ENCODE assay signal across 8 cellular contexts in genomic region chr19:48645652-48646191, GRCh38. TPM values are rescaled to one million over a fixed set of nuclear protein-coding genes. Genes with fewer than 3 reads are reported as not detected.
DNase-seq lines count a peak whose midpoint lies in the region; ATAC-seq and TF ChIP-seq lines count a peak whose summit lies in the region.

Gene CA11, minus strand, starts transcription at chr19:48646187. Its CDS starts 555 bp downstream, at chr19:48645632.

- H3K18ac ChIP-seq in mesenchymal stem cell (ENCODE audit: low read depth in 1 of 2, low read length in 2 of 2) = peak within 1 kb of the TSS; percentile 58 to 98

- H4K91ac ChIP-seq in mesenchymal stem cell (ENCODE audit: low read length) = peak within 1 kb of the TSS; percentile 47

- H2BK12ac ChIP-seq in mesenchymal stem cell (ENCODE audit: low read length in 2 of 2) = peak within 1 kb of the TSS; percentile 6 to 97

- H3K9me3 ChIP-seq in ES-I3 (ENCODE audit: control insufficient read depth, insufficient read depth, low read length) (no peaks in the 10 kb centered on the region), mesenchymal stem cell (ENCODE audit: control insufficient read depth, low read length) (no peaks in the 10 kb centered on the region), transverse colon (no peaks in the 10 kb centered on the region)

- TF ChIP-seq POLR2A in transverse colon (IDR thresholded peaks at IDR 0.05) = no peak

- H3K23ac ChIP-seq in mesenchymal stem cell (ENCODE audit: low read length in 2 of 2) = peak within 1 kb of the TSS in 1 of 2 experiments; percentile 2

- H2BK120ac ChIP-seq in mesenchymal stem cell (ENCODE audit: low read depth, low read length) = peak within 1 kb of the TSS; percentile 54

- peak within 1 kb of the TSS in 1 of 2 experiments; percentile 95 for H3K4ac ChIP-seq in mesenchymal stem cell (ENCODE audit: low read depth in 1 of 2, low read length in 2 of 2)

- TF ChIP-seq CTCF in choroid plexus epithelial cell (conservative IDR thresholded peaks at IDR 0.05; ENCODE audit: low read depth, low read length) = no peak
- no peak for TF ChIP-seq CTCF in transverse colon (IDR thresholded peaks at IDR 0.05)

- peak within 1 kb of the TSS; percentile 68 for H2AK5ac ChIP-seq in mesenchymal stem cell (ENCODE audit: low read length, severe bottlenecking)

- DNase-seq in NCI-H524 treated with DMSO at 0.1 percent for 48 hours (lab: John Stamatoyannopoulos, UW) (peak; percentile 53), choroid plexus epithelial cell (ENCODE audit: low read depth) (no peak), mesenchymal stem cell (no peak), transverse colon (no peak), SKM-1 treated with dmso at 0.1 percent for 144 hours (lab: John Stamatoyannopoulos, UW; ENCODE audit: unreplicated experiment) (no peak)

- ATAC-seq in GM18873 (IDR thresholded peaks at IDR 0.05; ENCODE audit: low FRiP score, unreplicated experiment) = no peak
- ATAC-seq in HG02588 (IDR thresholded peaks at IDR 0.05; ENCODE audit: unreplicated experiment) = no peak

- H4K8ac ChIP-seq in mesenchymal stem cell (ENCODE audit: low read length) = peak within 1 kb of the TSS; percentile 94

- peak within 1 kb of the TSS; percentile 89 for H3K4me2 ChIP-seq in mesenchymal stem cell (ENCODE audit: low read length, poor library complexity, severe bottlenecking)

- WGBS in mesenchymal stem cell = under 1% methylated on average over 9 of the region's 9 CpGs
- 0 to 3% methylated on average over 5 to 9 of the region's 9 CpGs for WGBS in transverse colon (ENCODE audit: low coverage in 1 of 2), 2 donors

- peak within 1 kb of the TSS; percentile 73 for H3K27ac ChIP-seq in mesenchymal stem cell (ENCODE audit: low read length, poor library complexity, severe bottlenecking)
- peak within 1 kb of the TSS; percentile 81 to 90 (median 84) for H3K27ac ChIP-seq in transverse colon

- peak within 1 kb of the TSS in 1 of 2 experiments; percentile 76 for H3K14ac ChIP-seq in mesenchymal stem cell (ENCODE audit: low read length in 2 of 2)

- H3K79me1 ChIP-seq in mesenchymal stem cell (replicated peaks; ENCODE audit: low read length, poor library complexity, severe bottlenecking) = no peaks in the 10 kb centered on the region

- in situ Hi-C loops in transverse colon (cut with MboI; ENCODE audit: low pct_ligation_motif_present in 1 of 4, low pct_unique_long_range_greater_than_20kb in 1 of 4, low sequenced_read_pairs in 3 of 4) = loop anchor here in 1 of 4 donors (10.0 kb wide), 1 partner anchor 99 kb away; the partner anchor contains the start of genes IZUMO1 and RASIP1

- TF ChIP-seq EP300 in transverse colon (IDR thresholded peaks at IDR 0.05; ENCODE audit: low read depth) = no peak

- H3K4me3 ChIP-seq in choroid plexus epithelial cell (ENCODE audit: low read depth, low read length) (peak within 1 kb of the TSS; percentile 62), mesenchymal stem cell (ENCODE audit: insufficient read depth in 1 of 2, low read depth in 1 of 2, low read length in 2 of 2) (peak within 1 kb of the TSS; percentile 58 to 80), transverse colon (peak within 1 kb of the TSS; percentile 34 to 54 (median 45))

- peak within 1 kb of the TSS; percentile 99 for H2BK15ac ChIP-seq in mesenchymal stem cell (ENCODE audit: low read depth, poor library complexity, severe bottlenecking)

- peak within 1 kb of the TSS; percentile 76 for H2BK5ac ChIP-seq in mesenchymal stem cell (ENCODE audit: low read depth, low read length, poor library complexity, severe bottlenecking)

- H2AFZ ChIP-seq in mesenchymal stem cell (ENCODE audit: low read depth, low read length) = peak within 1 kb of the TSS; percentile 92

- H3K9ac ChIP-seq in ES-I3 (ENCODE audit: low read depth, low read length) = peak within 1 kb of the TSS; percentile 60
- H3K9ac ChIP-seq in mesenchymal stem cell (ENCODE audit: low read length) = peak within 1 kb of the TSS; percentile 53

- no peaks in the 10 kb centered on the region for H3K27me3 ChIP-seq in mesenchymal stem cell (ENCODE audit: control insufficient read depth in 1 of 2, insufficient read depth in 1 of 2, low read length in 2 of 2)
- no peaks in the 10 kb centered on the region for H3K27me3 ChIP-seq in transverse colon

- peaks cover 4% of the 10 kb centered on the region for H3K4me1 ChIP-seq in ES-I3 (ENCODE audit: insufficient read depth, low read length)
- peaks cover 24% of the 10 kb centered on the region for H3K4me1 ChIP-seq in mesenchymal stem cell (ENCODE audit: control insufficient read depth, insufficient read depth, low read depth, low read length)
- peaks cover 8 to 27% (median 13%) of the 10 kb centered on the region in 4 donors for H3K4me1 ChIP-seq in transverse colon

- no peaks in the 10 kb centered on the region for H3K36me3 ChIP-seq in ES-I3 (ENCODE audit: insufficient read depth, low read length)
- no peaks in the 10 kb centered on the region for H3K36me3 ChIP-seq in mesenchymal stem cell (ENCODE audit: control insufficient read depth in 1 of 2, insufficient read depth in 2 of 2, low read depth in 1 of 2, low read length in 2 of 2)
- no peaks in the 10 kb centered on the region for H3K36me3 ChIP-seq in transverse colon

- intact Hi-C loops in transverse colon (cut with DNase I; ENCODE audit: low total_unique reads) = loop anchor here (5.0 kb wide), 1 partner anchor 92 kb away; no protein-coding TSS in a partner anchor

RNA-seq across cellular contexts. Expression of gene CA11, which starts in this region (rescaled TPM):
- 30.0 TPM for polyA plus RNA-seq in mesenchymal stem cell (2013, experiment 1 of 2)
- 34.4 TPM for polyA plus RNA-seq in mesenchymal stem cell (2013, experiment 2 of 2)
- 1 to 10 TPM in 2 of 4 donors, not detected in 2; 1.4 to 2.5 TPM for total RNA-seq in transverse colon
